In genomic region chr1:89200668-89201488, GRCh38 we compare ENCODE assay signal across 1 cellular context.
TF ChIP-seq lines count a peak whose summit lies in the region.

No MANE protein-coding gene starts in this region.

TF ChIP-seq in GM12878, 131 proteins besides CTCF, POLR2A, EP300 and RAD21 (continued from another document and continues in another):
- TF ChIP-seq ZBTB11 (CRISPR knock-in tag; IDR thresholded peaks at IDR 0.05) = no peak
- no peak for TF ChIP-seq E2F8 (IDR thresholded peaks at IDR 0.05; ENCODE audit: low read depth, partially characterized antibody)
- no peak for TF ChIP-seq KAT2A (conservative IDR thresholded peaks at IDR 0.05; ENCODE audit: control insufficient read depth, low read depth, low read length)
- no peak for TF ChIP-seq BCL3 (IDR thresholded peaks at IDR 0.05; ENCODE audit: borderline replicate concordance, insufficient read depth, low read depth, low read length, poor library complexity, severe bottlenecking)
- TF ChIP-seq CHD4 (IDR thresholded peaks at IDR 0.05) = no peak
- no peak for TF ChIP-seq RFX5 (IDR thresholded peaks at IDR 0.05; ENCODE audit: low read depth, low read length)
- TF ChIP-seq MLLT1 (IDR thresholded peaks at IDR 0.05) = no peak; the same call in 1 of the 2 replicates
- TF ChIP-seq KDM1A (IDR thresholded peaks at IDR 0.05; ENCODE audit: borderline replicate concordance) = no peak
- peak; percentile 74 for TF ChIP-seq SPI1 (IDR thresholded peaks at IDR 0.05; ENCODE audit: borderline replicate concordance, insufficient read depth, low read depth, low read length)
- TF ChIP-seq IRF5 (IDR thresholded peaks at IDR 0.05; ENCODE audit: borderline replicate concordance) = no peak
- TF ChIP-seq HDAC6 (IDR thresholded peaks at IDR 0.05; ENCODE audit: unreplicated experiment) = no peak
- no peak for TF ChIP-seq ZBTB40 (IDR thresholded peaks at IDR 0.05; ENCODE audit: borderline replicate concordance)
- peak; percentile 48 for TF ChIP-seq RELA (IDR thresholded peaks at IDR 0.05; ENCODE audit: borderline replicate concordance, partially characterized antibody)
- TF ChIP-seq ZBTB33 (IDR thresholded peaks at IDR 0.05) = no peak
- no peak for TF ChIP-seq CBX3 (IDR thresholded peaks at IDR 0.05; ENCODE audit: borderline replicate concordance, low read depth)
- no peak for TF ChIP-seq ATF3 (IDR thresholded peaks at IDR 0.05; ENCODE audit: borderline replicate concordance, extremely low read depth, low read depth, low read length)
- no peak for TF ChIP-seq MEF2A (IDR thresholded peaks at IDR 0.05; ENCODE audit: insufficient read depth, low read depth, low read length)
- TF ChIP-seq PML (IDR thresholded peaks at IDR 0.05; ENCODE audit: low read length) = no peak
- TF ChIP-seq YBX1 (IDR thresholded peaks at IDR 0.05) = no peak
- TF ChIP-seq RUNX3 (IDR thresholded peaks at IDR 0.05; ENCODE audit: low read length) = peak; percentile 30; the same call in 1 of the 2 replicates
- peak; percentile 82; the same call in 1 of the 2 replicates for TF ChIP-seq BMI1 (IDR thresholded peaks at IDR 0.05; ENCODE audit: borderline replicate concordance)
- TF ChIP-seq LARP7 (IDR thresholded peaks at IDR 0.05) = no peak
- no peak for TF ChIP-seq MYC (IDR thresholded peaks at IDR 0.05; ENCODE audit: insufficient read depth, insufficient read length, insufficient replicate concordance, low read length, severe bottlenecking)
- TF ChIP-seq ATF2 (IDR thresholded peaks at IDR 0.05; ENCODE audit: low read length) = no peak; the same call in 1 of the 2 replicates
- no peak for TF ChIP-seq RB1 (IDR thresholded peaks at IDR 0.05; ENCODE audit: borderline replicate concordance)
- TF ChIP-seq HDGF (IDR thresholded peaks at IDR 0.05) = 0 out of 2 replicates have a peak, but pooled peaks have one; percentile 33
- TF ChIP-seq ZBTB4 (CRISPR knock-in tag; IDR thresholded peaks at IDR 0.05) = no peak
- no peak for TF ChIP-seq SIX5 (IDR thresholded peaks at IDR 0.05; ENCODE audit: low read depth, low read length, severe bottlenecking)
- no peak for TF ChIP-seq SUPT20H (IDR thresholded peaks at IDR 0.05; ENCODE audit: borderline replicate concordance, control insufficient read depth, low read depth, low read length)
